Comparison of ENCODE assay signal across 20 cellular contexts in genomic region chr3:145183261-145183660, GRCh38.
"Had no signal": no experiment of that assay in that cellular context is flagged by ENCODE, and none has a peak within 500 bp of the region (broad histone marks: within the 10 kb centered on the region; RNA-seq: fewer than 3 reads in every experiment).

No MANE protein-coding gene starts in this region.

- H3K36me3 Mint-ChIP-seq: activated naive CD4-positive, alpha-beta T cell treated with anti-CD3 and anti-CD28 coated beads, Interleukin-2, amount 10 ng/mL, durations not matched to agents 7 days and 5 days; naive thymus-derived CD8-positive, alpha-beta T cell; stimulated activated effector memory CD8-positive, alpha-beta T cell treated with anti-CD3 and anti-CD28 coated beads, Interleukin-12 subunit alpha, Interleukin-12 subunit beta, amount 100 ng/mL, for 72 hours; WTC11 had no signal

- H3K27me3 ChIP-seq: brain microvascular endothelial cell, dorsolateral prefrontal cortex, neutrophil, thyroid gland, uterus had no signal

- H3K27ac ChIP-seq: brain microvascular endothelial cell, dorsolateral prefrontal cortex, esophagus squamous epithelium, neutrophil, thyroid gland, uterus had no signal

- DNase-seq: activated CD4-positive, alpha-beta T cell treated with anti-CD3 and anti-CD28 coated beads for 48 hours; activated naive CD4-positive, alpha-beta T cell treated with anti-CD3 and anti-CD28 coated beads, Interleukin-2, amount 10 ng/mL, durations not matched to agents 7 days and 5 days; amniotic stem cell; brain microvascular endothelial cell; dorsolateral prefrontal cortex; esophagus squamous epithelium; hippocampal formation; left cardiac atrium; mucosa of descending colon; naive thymus-derived CD8-positive, alpha-beta T cell; right cardiac atrium; thyroid gland; uterus had no signal

- H3K9me3 Mint-ChIP-seq: activated naive CD4-positive, alpha-beta T cell treated with anti-CD3 and anti-CD28 coated beads, Interleukin-2, amount 10 ng/mL, durations not matched to agents 7 days and 5 days; activated T-helper 17 cell treated with anti-CD3 and anti-CD28 coated beads, Interleukin-2, amount 50 U/mL, for 72 hours; T-helper 1 cell treated with Interleukin-12 subunit alpha and Interleukin-12 subunit beta and Interleukin-4 antibody, amounts not matched to agents 30 μg/mL and 1 μg/mL, for 36 hours; WTC11 had no signal

- H3K27me3 Mint-ChIP-seq: activated naive CD4-positive, alpha-beta T cell treated with anti-CD3 and anti-CD28 coated beads, Interleukin-2, amount 10 ng/mL, durations not matched to agents 7 days and 5 days; activated T-helper 17 cell treated with anti-CD3 and anti-CD28 coated beads, Interleukin-2, amount 50 U/mL, for 72 hours; naive thymus-derived CD8-positive, alpha-beta T cell; progenitor cell of endocrine pancreas had no signal

- H3K4me1 ChIP-seq: uterus had no signal

- H3K36me3 ChIP-seq: brain microvascular endothelial cell, esophagus squamous epithelium, neutrophil, thyroid gland, uterus had no signal

- H3K9me3 ChIP-seq: esophagus squamous epithelium, mucosa of descending colon, neutrophil, thyroid gland, uterus had no signal

- H3K4me1 Mint-ChIP-seq: activated naive CD4-positive, alpha-beta T cell treated with anti-CD3 and anti-CD28 coated beads, Interleukin-2, amount 10 ng/mL, durations not matched to agents 7 days and 5 days; activated T-helper 17 cell treated with anti-CD3 and anti-CD28 coated beads, Interleukin-2, amount 50 U/mL, for 72 hours; stimulated activated effector memory CD8-positive, alpha-beta T cell treated with anti-CD3 and anti-CD28 coated beads, Interleukin-12 subunit alpha, Interleukin-12 subunit beta, amount 100 ng/mL, for 72 hours had no signal

- H3K4me3 Mint-ChIP-seq: activated naive CD4-positive, alpha-beta T cell treated with anti-CD3 and anti-CD28 coated beads, Interleukin-2, amount 10 ng/mL, durations not matched to agents 7 days and 5 days; activated T-helper 17 cell treated with anti-CD3 and anti-CD28 coated beads, Interleukin-2, amount 50 U/mL, for 72 hours; naive thymus-derived CD8-positive, alpha-beta T cell; stimulated activated effector memory CD8-positive, alpha-beta T cell treated with anti-CD3 and anti-CD28 coated beads, Interleukin-12 subunit alpha, Interleukin-12 subunit beta, amount 100 ng/mL, for 72 hours; T-helper 1 cell treated with Interleukin-12 subunit alpha and Interleukin-12 subunit beta and Interleukin-4 antibody, amounts not matched to agents 30 μg/mL and 1 μg/mL, for 36 hours; WTC11 had no signal

- H3K27ac Mint-ChIP-seq: activated naive CD4-positive, alpha-beta T cell treated with anti-CD3 and anti-CD28 coated beads, Interleukin-2, amount 10 ng/mL, durations not matched to agents 7 days and 5 days; activated T-helper 17 cell treated with anti-CD3 and anti-CD28 coated beads, Interleukin-2, amount 50 U/mL, for 72 hours; naive thymus-derived CD8-positive, alpha-beta T cell; progenitor cell of endocrine pancreas; stimulated activated effector memory CD8-positive, alpha-beta T cell treated with anti-CD3 and anti-CD28 coated beads, Interleukin-12 subunit alpha, Interleukin-12 subunit beta, amount 100 ng/mL, for 72 hours; T-helper 1 cell treated with Interleukin-12 subunit alpha and Interleukin-12 subunit beta and Interleukin-4 antibody, amounts not matched to agents 30 μg/mL and 1 μg/mL, for 36 hours; WTC11 had no signal

- ATAC-seq: activated T-helper 17 cell treated with anti-CD3 and anti-CD28 coated beads, Interleukin-2, amount 50 U/mL, for 72 hours; left cardiac atrium; mucosa of descending colon; naive thymus-derived CD8-positive, alpha-beta T cell; right cardiac atrium; stimulated activated effector memory CD8-positive, alpha-beta T cell treated with anti-CD3 and anti-CD28 coated beads, Interleukin-12 subunit alpha, Interleukin-12 subunit beta, amount 100 ng/mL, for 72 hours; WTC11 had no signal

- H3K4me3 ChIP-seq: lung, mucosa of descending colon, thyroid gland, uterus had no signal
